In the genomic region with DNA sequence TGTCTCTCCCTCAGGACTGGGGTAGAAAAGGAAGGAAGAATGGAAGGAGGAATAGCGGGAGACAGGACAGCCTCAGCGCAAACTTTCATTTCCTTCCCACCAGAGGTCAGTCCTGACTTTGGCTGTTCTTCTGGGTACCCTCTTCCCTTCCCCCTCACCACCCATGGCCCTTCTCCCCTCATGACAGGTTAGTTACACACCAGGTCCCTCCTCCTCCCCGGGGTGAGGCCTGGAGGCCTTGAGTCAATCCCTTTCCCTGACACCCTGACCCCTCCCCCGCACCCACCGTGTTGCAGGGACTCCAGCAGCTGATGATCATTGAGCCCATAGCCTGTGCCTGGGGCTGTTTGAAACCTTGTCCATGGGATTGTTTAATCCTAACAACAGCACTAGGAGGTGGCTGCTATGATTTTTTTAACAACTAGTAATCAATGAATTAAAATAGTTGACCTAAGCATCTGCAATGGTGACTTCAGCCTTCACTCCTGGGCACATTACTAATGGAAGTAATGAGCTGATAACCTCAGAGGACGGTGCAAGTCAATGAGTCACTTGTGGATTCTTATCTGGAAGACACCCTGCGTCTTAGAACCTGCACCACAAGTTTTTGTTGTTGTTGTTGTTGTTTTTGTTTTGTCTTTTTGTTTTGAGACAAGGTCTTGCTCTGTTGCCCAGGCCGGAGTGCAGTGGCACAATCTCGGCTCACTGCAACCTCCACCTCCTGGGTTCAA, we compare ENCODE assay signal across 2 cellular contexts.
TF ChIP-seq lines count a peak whose summit lies in the region.

No MANE protein-coding gene starts in this region.

TF ChIP-seq in HEK293, 187 proteins besides CTCF, POLR2A, EP300 and RAD21:
- no peak for TF ChIP-seq ZBTB8A (tag by site-specific recombination; IDR thresholded peaks at IDR 0.05)
- peak; percentile 75 for TF ChIP-seq ZIC2 (tag by site-specific recombination; IDR thresholded peaks at IDR 0.05)
- TF ChIP-seq ZNF174 (tag by site-specific recombination; IDR thresholded peaks at IDR 0.05), result no peak
- no peak for TF ChIP-seq ZNF292 (tag by site-specific recombination; IDR thresholded peaks at IDR 0.05; ENCODE audit: borderline replicate concordance, low read depth)
- TF ChIP-seq PRDM1 (tag by site-specific recombination; IDR thresholded peaks at IDR 0.05), result 0 out of 2 replicates have a peak, but pooled peaks have one; percentile 19
- TF ChIP-seq ZNF341 (tag by site-specific recombination; IDR thresholded peaks at IDR 0.05; ENCODE audit: low read depth), result peak; percentile 37; the same call in 1 of the 2 replicates

TF ChIP-seq in K562, 482 proteins besides CTCF, POLR2A, EP300 and RAD21:
- TF ChIP-seq, protein P1, sequence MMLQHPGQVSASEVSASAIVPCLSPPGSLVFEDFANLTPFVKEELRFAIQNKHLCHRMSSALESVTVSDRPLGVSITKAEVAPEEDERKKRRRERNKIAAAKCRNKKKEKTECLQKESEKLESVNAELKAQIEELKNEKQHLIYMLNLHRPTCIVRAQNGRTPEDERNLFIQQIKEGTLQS (IDR thresholded peaks at IDR 0.05), result peak; percentile 28; the same call in 1 of the 2 replicates
- TF ChIP-seq, protein P1 (CRISPR knock-in tag; conservative IDR thresholded peaks at IDR 0.05), result no peak
- TF ChIP-seq, protein P2, sequence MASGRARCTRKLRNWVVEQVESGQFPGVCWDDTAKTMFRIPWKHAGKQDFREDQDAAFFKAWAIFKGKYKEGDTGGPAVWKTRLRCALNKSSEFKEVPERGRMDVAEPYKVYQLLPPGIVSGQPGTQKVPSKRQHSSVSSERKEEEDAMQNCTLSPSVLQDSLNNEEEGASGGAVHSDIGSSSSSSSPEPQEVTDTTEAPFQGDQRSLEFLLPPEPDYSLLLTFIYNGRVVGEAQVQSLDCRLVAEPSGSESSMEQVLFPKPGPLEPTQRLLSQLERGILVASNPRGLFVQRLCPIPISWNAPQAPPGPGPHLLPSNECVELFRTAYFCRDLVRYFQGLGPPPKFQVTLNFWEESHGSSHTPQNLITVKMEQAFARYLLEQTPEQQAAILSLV (tag; IDR thresholded peaks at IDR 0.05), result no peak
- no peak for TF ChIP-seq TRIM24 (IDR thresholded peaks at IDR 0.05)
- no peak for TF ChIP-seq MEF2A (IDR thresholded peaks at IDR 0.05; ENCODE audit: control insufficient read depth, low read depth, low read length)
- TF ChIP-seq FOSL1 (tag; conservative IDR thresholded peaks at IDR 0.05), result peak; percentile 59; the same call in 1 of the 2 replicates
- TF ChIP-seq NRF1 (conservative IDR thresholded peaks at IDR 0.05 in 1 of 2, IDR thresholded peaks at IDR 0.05 in 1 of 2), result no peak
- TF ChIP-seq HMG20A (CRISPR knock-in tag; conservative IDR thresholded peaks at IDR 0.05), result no peak
